Comparison of ENCODE assay signal across 13 cellular contexts in the genomic region with DNA sequence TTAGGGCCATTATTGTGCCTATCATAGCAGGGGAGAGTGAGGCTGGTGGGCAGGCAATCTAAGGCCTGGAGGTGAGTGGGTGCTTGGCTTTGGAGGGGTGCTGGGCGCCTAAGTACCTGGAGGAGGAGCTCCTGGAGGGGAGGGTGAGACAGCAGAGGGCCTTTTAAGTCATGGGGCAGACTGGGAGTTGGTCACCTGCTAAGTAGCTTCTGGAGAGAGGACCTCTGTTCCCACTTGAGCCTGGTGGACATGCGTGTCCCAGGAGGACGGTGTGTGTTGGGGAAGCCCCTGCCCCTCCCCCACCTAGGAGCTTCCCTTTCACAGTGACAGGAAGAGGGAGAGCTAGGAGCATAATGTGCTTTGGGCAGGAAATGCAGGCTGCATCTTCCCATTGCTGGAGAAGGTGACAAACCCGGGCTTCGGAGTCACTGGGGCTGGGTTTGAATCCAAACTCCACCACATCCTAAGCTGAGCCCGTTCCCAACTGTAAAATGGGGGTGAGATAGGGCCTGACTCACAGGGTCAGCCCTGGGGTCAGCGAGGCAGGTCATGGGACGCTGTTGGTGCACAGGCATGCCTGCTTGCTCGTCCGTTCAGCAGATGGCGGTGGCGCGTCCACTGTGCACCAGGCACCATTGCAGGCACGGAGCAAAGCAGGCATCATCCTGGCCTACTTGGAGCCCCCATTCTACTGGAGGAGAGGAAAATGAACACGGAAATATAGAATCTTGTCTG. TPM values are rescaled to one million over a fixed set of nuclear protein-coding genes. Genes with fewer than 3 reads are reported as not detected.
DNase-seq lines count a peak whose midpoint lies in the region; ATAC-seq and TF ChIP-seq lines count a peak whose summit lies in the region.
"Had no signal": no experiment of that assay in that cellular context is flagged by ENCODE, and none has a peak within 500 bp of the region (broad histone marks: within the 10 kb centered on the region; RNA-seq: fewer than 3 reads in every experiment).

No MANE protein-coding gene starts in this region.

- no peaks in the 10 kb centered on the region for H3K9me3 Mint-ChIP-seq in activated CD8-positive, alpha-beta T cell treated with anti-CD3 and anti-CD28 coated beads, Interleukin-2, amount 10 ng/mL, durations not matched to agents 7 days and 5 days (ENCODE audit: insufficient read depth)
- no peaks in the 10 kb centered on the region for H3K9me3 Mint-ChIP-seq in activated CD8-positive, alpha-beta T cell treated with anti-CD3 and anti-CD28 coated beads for 36 hours

- peak overlapping the region; percentile 70 for H3K27ac Mint-ChIP-seq in activated CD8-positive, alpha-beta T cell treated with anti-CD3 and anti-CD28 coated beads, Interleukin-2, amount 10 ng/mL, durations not matched to agents 7 days and 5 days
- H3K27ac Mint-ChIP-seq in activated CD8-positive, alpha-beta T cell treated with anti-CD3 and anti-CD28 coated beads for 36 hours, result no peak overlapping the region

- no peak for ATAC-seq in activated CD8-positive, alpha-beta T cell treated with anti-CD3 and anti-CD28 coated beads, Interleukin-2, amount 10 ng/mL, durations not matched to agents 7 days and 5 days
- ATAC-seq in activated CD8-positive, alpha-beta T cell treated with anti-CD3 and anti-CD28 coated beads for 36 hours, result no peak
- ATAC-seq: upper lobe of right lung had no signal

- H3K4me3 ChIP-seq in esophagus squamous epithelium, result no peak overlapping the region
- H3K4me3 ChIP-seq in sigmoid colon, result no peak overlapping the region
- H3K4me3 ChIP-seq: upper lobe of right lung had no signal

- H3K4me1 Mint-ChIP-seq in activated CD8-positive, alpha-beta T cell treated with anti-CD3 and anti-CD28 coated beads, Interleukin-2, amount 10 ng/mL, durations not matched to agents 7 days and 5 days (ENCODE audit: low read depth), result peaks cover 83% of the 10 kb centered on the region
- peaks cover 48% of the 10 kb centered on the region for H3K4me1 Mint-ChIP-seq in activated CD8-positive, alpha-beta T cell treated with anti-CD3 and anti-CD28 coated beads for 36 hours (ENCODE audit: low read depth)

- H3K9me3 ChIP-seq in esophagus squamous epithelium, result no peaks in the 10 kb centered on the region
- H3K9me3 ChIP-seq in sigmoid colon, result no peaks in the 10 kb centered on the region
- H3K9me3 ChIP-seq: upper lobe of right lung had no signal

- WGBS in esophagus squamous epithelium, 2 donors, result 90 to 93% methylated on average over 5 to 11 of the region's 15 CpGs
- 91 to 93% methylated on average over 15 of the region's 15 CpGs for WGBS in sigmoid colon, 2 donors

- peaks cover 38% of the 10 kb centered on the region for H3K36me3 Mint-ChIP-seq in activated CD8-positive, alpha-beta T cell treated with anti-CD3 and anti-CD28 coated beads, Interleukin-2, amount 10 ng/mL, durations not matched to agents 7 days and 5 days (ENCODE audit: low read depth)
- H3K36me3 Mint-ChIP-seq in activated CD8-positive, alpha-beta T cell treated with anti-CD3 and anti-CD28 coated beads for 36 hours (ENCODE audit: low read depth), result no peaks in the 10 kb centered on the region

- H3K27ac ChIP-seq in esophagus squamous epithelium (peak overlapping the region in 3 of 4 donors; percentile 19 to 53 (median 48)), sigmoid colon (peak overlapping the region in 3 of 4 donors; percentile 15 to 40 (median 20))

- POLR2A ChIA-PET in activated CD8-positive, alpha-beta T cell treated with anti-CD3 and anti-CD28 coated beads, Interleukin-2, amount 10 ng/mL, durations not matched to agents 7 days and 5 days (lab: Charles Lee), result interaction anchor here (0.8 to 1.8 kb wide), 3 partner anchors 9 to 13 kb away, joined by 3 to 6 read pairs (median 4); no protein-coding TSS in a partner anchor
- POLR2A ChIA-PET in activated CD8-positive, alpha-beta T cell treated with anti-CD3 and anti-CD28 coated beads for 36 hours (lab: Charles Lee), result interaction anchor here (0.6 kb wide), 2 partner anchors 124 to 134 kb away, joined by 3 read pairs; no protein-coding TSS in a partner anchor

- DNase-seq in activated CD8-positive, alpha-beta T cell treated with anti-CD3 and anti-CD28 coated beads, Interleukin-2, amount 10 ng/mL, durations not matched to agents 7 days and 5 days, result no peak
- no peak for DNase-seq in activated CD8-positive, alpha-beta T cell treated with anti-CD3 and anti-CD28 coated beads for 36 hours
- peak; percentile 9 for DNase-seq in MV-4-11 (lab: John Stamatoyannopoulos, UW)
- DNase-seq in esophagus squamous epithelium (lab: John Stamatoyannopoulos, UW), result no peak
- DNase-seq in sigmoid colon, result no peak
- no peak for DNase-seq in NCI-H2171 (lab: John Stamatoyannopoulos, UW)
- DNase-seq in T-helper 1 cell, result no peak
- no peak for DNase-seq in NCI-H2107 (lab: John Stamatoyannopoulos, UW)
- DNase-seq: activated CD4-positive, alpha-beta T cell treated with anti-CD3 and anti-CD28 coated beads, Interleukin-2, amount 50 U/mL, for 48 hours; DMS53; occipital lobe; stimulated activated CD4-positive, alpha-beta T cell treated with anti-CD3 and anti-CD28 coated beads, Interleukin-12 subunit alpha, Interleukin-12 subunit beta, amount 100 ng/mL, for 4 hours; upper lobe of right lung had no signal

- no peaks in the 10 kb centered on the region for H3K27me3 Mint-ChIP-seq in activated CD8-positive, alpha-beta T cell treated with anti-CD3 and anti-CD28 coated beads, Interleukin-2, amount 10 ng/mL, durations not matched to agents 7 days and 5 days (ENCODE audit: low read depth)
- H3K27me3 Mint-ChIP-seq in activated CD8-positive, alpha-beta T cell treated with anti-CD3 and anti-CD28 coated beads for 36 hours, result no peaks in the 10 kb centered on the region

- peaks cover 27 to 100% (median 37%) of the 10 kb centered on the region in 3 donors for H3K4me1 ChIP-seq in esophagus squamous epithelium
- peaks cover 0 to 32% (median 9%) of the 10 kb centered on the region in 4 donors for H3K4me1 ChIP-seq in sigmoid colon

- CTCF ChIA-PET in activated CD8-positive, alpha-beta T cell treated with anti-CD3 and anti-CD28 coated beads, Interleukin-2, amount 10 ng/mL, durations not matched to agents 7 days and 5 days (lab: Charles Lee), result no interaction called here
- CTCF ChIA-PET in activated CD8-positive, alpha-beta T cell treated with anti-CD3 and anti-CD28 coated beads for 36 hours (lab: Charles Lee), result interaction anchor here (1.0 kb wide), 1 partner anchor 31 kb away, joined by 5 read pairs; no protein-coding TSS in a partner anchor

- intact Hi-C loops in activated CD8-positive, alpha-beta T cell treated with anti-CD3 and anti-CD28 coated beads for 36 hours (cut with micrococcal nuclease), result no loop called here
- intact Hi-C loops in esophagus squamous epithelium (cut with DNase I) (no loop called here), sigmoid colon (cut with DNase I) (no loop called here)

- TF ChIP-seq EP300 in sigmoid colon (IDR thresholded peaks at IDR 0.05), result no peak

- H3K36me3 ChIP-seq in esophagus squamous epithelium, result peaks cover 0 to 27% (median 0%) of the 10 kb centered on the region in 3 donors
- no peaks in the 10 kb centered on the region for H3K36me3 ChIP-seq in sigmoid colon
- H3K36me3 ChIP-seq: upper lobe of right lung had no signal

- TF ChIP-seq POLR2A in esophagus squamous epithelium (IDR thresholded peaks at IDR 0.05) (no peak), sigmoid colon (IDR thresholded peaks at IDR 0.05) (no peak)

- no peak for TF ChIP-seq CTCF in activated CD8-positive, alpha-beta T cell treated with anti-CD3 and anti-CD28 coated beads for 36 hours (IDR thresholded peaks at IDR 0.05)
- TF ChIP-seq CTCF in esophagus squamous epithelium (IDR thresholded peaks at IDR 0.05) (no peak), sigmoid colon (IDR thresholded peaks at IDR 0.05) (no peak)

- no peak overlapping the region for H3K4me3 Mint-ChIP-seq in activated CD8-positive, alpha-beta T cell treated with anti-CD3 and anti-CD28 coated beads, Interleukin-2, amount 10 ng/mL, durations not matched to agents 7 days and 5 days
- no peak overlapping the region for H3K4me3 Mint-ChIP-seq in activated CD8-positive, alpha-beta T cell treated with anti-CD3 and anti-CD28 coated beads for 36 hours

- H3K27me3 ChIP-seq in esophagus squamous epithelium, result no peaks in the 10 kb centered on the region
- H3K27me3 ChIP-seq in sigmoid colon, result no peaks in the 10 kb centered on the region
- H3K27me3 ChIP-seq: upper lobe of right lung had no signal

RNA-seq across cellular contexts. Expression of a gene that starts 37.9 kb away (rescaled TPM):
- total RNA-seq in activated CD8-positive, alpha-beta T cell treated with anti-CD3 and anti-CD28 coated beads, Interleukin-2, amount 10 ng/mL, durations not matched to agents 7 days and 5 days, result 10 to 100 TPM; 62.5 to 70.4 TPM
- 10 to 100 TPM; 37.6 to 38.5 TPM for total RNA-seq in activated CD8-positive, alpha-beta T cell treated with anti-CD3 and anti-CD28 coated beads for 36 hours
- 10 to 100 TPM; 17.1 to 60.5 (median 39.7) TPM for total RNA-seq in esophagus squamous epithelium
- 10 to 100 TPM; 11.0 to 30.3 (median 15.9) TPM for total RNA-seq in sigmoid colon
- 10 to 100 TPM; 20.4 to 60.3 (median 40.7) TPM for polyA plus RNA-seq in sigmoid colon
